ENCODE assay signal across 18 cellular contexts in the genomic region with DNA sequence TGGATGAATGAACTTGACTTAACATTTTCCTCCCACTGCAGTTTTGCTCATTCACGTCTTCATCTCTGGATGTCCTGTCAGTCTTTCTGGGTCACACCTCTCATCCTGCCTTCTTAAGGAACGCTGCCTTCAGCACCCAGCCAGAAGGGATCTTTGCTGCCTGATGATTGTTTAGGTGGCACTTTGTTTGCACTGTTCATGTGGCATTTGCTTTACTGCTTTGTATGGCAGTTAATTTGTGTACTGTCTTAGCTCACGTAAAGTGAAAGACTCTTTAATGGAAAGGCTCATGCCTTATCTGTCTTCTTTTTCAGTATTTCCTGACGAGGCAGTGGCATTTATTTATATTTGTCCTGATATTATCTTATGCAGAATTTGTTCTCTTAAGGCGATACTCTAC.
DNase-seq lines count a peak whose midpoint lies in the region; ATAC-seq and TF ChIP-seq lines count a peak whose summit lies in the region.
"Had no signal": no experiment of that assay in that cellular context is flagged by ENCODE, and none has a peak within 500 bp of the region (broad histone marks: within the 10 kb centered on the region; RNA-seq: fewer than 3 reads in every experiment).

No MANE protein-coding gene starts in this region.

- DNase-seq in LNCaP clone FGC (ENCODE audit: low read depth) (peak; percentile 100), nephron progenitor cell (no peak), NCI-H2029 (lab: John Stamatoyannopoulos, UW) (no peak), SHP77 (lab: John Stamatoyannopoulos, UW) (no peak)
- DNase-seq in central memory CD4-positive, alpha-beta T cell = no peak
- DNase-seq: AML-193; Calu3; CD8-positive, alpha-beta T cell; DMS79 treated with DMSO at 0.1 percent for 48 hours; GF-D8; H9 had no signal

- H3K4me3 Mint-ChIP-seq in nephron progenitor cell = no peak overlapping the region
- H3K4me3 Mint-ChIP-seq: CD14-positive monocyte; CD8-positive, alpha-beta T cell; H9 had no signal

- TF ChIP-seq CTCF in LNCaP clone FGC (IDR thresholded peaks at IDR 0.05; ENCODE audit: control insufficient read depth, extremely low read depth, insufficient read depth) = no peak
- TF ChIP-seq CTCF in VCaP (conservative IDR thresholded peaks at IDR 0.05) = no peak
- no peak for TF ChIP-seq CTCF in nephron progenitor cell (IDR thresholded peaks at IDR 0.05)

- H3K4me3 ChIP-seq in LNCaP clone FGC (ENCODE audit: low read depth, low read length) = peak overlapping the region; percentile 27; the same call in 1 of the 2 replicates
- H3K4me3 ChIP-seq: A549, GM12878 had no signal

- H3K27ac Mint-ChIP-seq in nephron progenitor cell = peak overlapping the region; percentile 52
- H3K27ac Mint-ChIP-seq: CD14-positive monocyte; CD8-positive, alpha-beta T cell; H9; IgD-negative memory B cell had no signal

- peaks cover 41% of the 10 kb centered on the region for H3K36me3 Mint-ChIP-seq in nephron progenitor cell (ENCODE audit: low read depth)
- H3K36me3 Mint-ChIP-seq: IgD-negative memory B cell had no signal

- peak overlapping the region; percentile 92 for H3K27ac ChIP-seq in VCaP
- H3K27ac ChIP-seq: A549 had no signal

- peaks cover 17% of the 10 kb centered on the region for H3K4me1 Mint-ChIP-seq in nephron progenitor cell

- no peaks in the 10 kb centered on the region for H3K9me3 Mint-ChIP-seq in nephron progenitor cell
- H3K9me3 Mint-ChIP-seq: CD14-positive monocyte; CD8-positive, alpha-beta T cell; H9; IgD-negative memory B cell had no signal

- ATAC-seq in HG02884 (IDR thresholded peaks at IDR 0.05; ENCODE audit: unreplicated experiment) = no peak
- ATAC-seq: A549; CD8-positive, alpha-beta T cell; GM12878; HepG2 had no signal

- no peaks in the 10 kb centered on the region for H3K27me3 Mint-ChIP-seq in nephron progenitor cell (ENCODE audit: low read depth, poor library complexity)
- H3K27me3 Mint-ChIP-seq: IgD-negative memory B cell had no signal
